ENCODE assay signal across 19 cellular contexts in the genomic region with DNA sequence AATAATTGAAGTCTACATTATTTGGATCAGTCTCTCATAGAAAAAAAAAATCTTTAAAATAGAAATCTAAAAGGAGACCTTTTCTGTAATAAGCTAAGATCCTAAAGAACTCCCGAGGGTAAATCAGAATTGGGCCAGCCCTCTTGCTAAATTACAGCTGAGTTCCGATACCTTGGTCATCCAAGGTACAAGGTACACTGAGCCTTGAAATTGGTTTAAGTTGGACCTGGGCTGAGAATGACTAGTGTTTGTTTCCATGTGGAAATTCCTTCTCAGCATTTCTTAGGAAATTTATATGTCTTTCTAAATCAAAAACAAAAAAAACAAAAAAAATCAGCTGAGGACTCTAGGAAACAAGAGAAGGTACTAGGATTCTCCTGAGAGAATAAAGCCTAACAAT.
A peak's percentile ranks its signal among the peaks of the same experiment; 100 is the strongest.
DNase-seq lines count a peak whose midpoint lies in the region; ATAC-seq, FAIRE-seq and TF ChIP-seq lines count a peak whose summit lies in the region.
"Had no signal": no experiment of that assay in that cellular context is flagged by ENCODE, and none has a peak within 500 bp of the region (broad histone marks: within the 10 kb centered on the region; RNA-seq: fewer than 3 reads in every experiment).

No MANE protein-coding gene starts in this region.

- no peaks in the 10 kb centered on the region for H3K9me3 Mint-ChIP-seq in astrocyte (ENCODE audit: unreplicated experiment)
- H3K9me3 Mint-ChIP-seq: T-helper 1 cell treated with Interleukin-12 subunit alpha and Interleukin-12 subunit beta and Interleukin-4 antibody, amounts not matched to agents 30 μg/mL and 1 μg/mL, for 36 hours had no signal

- in situ Hi-C loops in GM23248 (cut with MboI) (no loop called here), ACHN (cut with HindIII; ENCODE audit: low pct_ligation_motif_present, low pct_unique_long_range_greater_than_20kb, low sequenced_read_pairs) (no loop called here)

- ATAC-seq in left lobe of liver, result peak; percentile 89
- no peak for ATAC-seq in HG02938 (IDR thresholded peaks at IDR 0.05; ENCODE audit: unreplicated experiment)

- H3K27me3 Mint-ChIP-seq in astrocyte (ENCODE audit: low read depth, unreplicated experiment), result no peaks in the 10 kb centered on the region

- H3F3A ChIP-seq in GM23248 (ENCODE audit: insufficient read depth), result peaks cover 41% of the 10 kb centered on the region

- peaks cover 8% of the 10 kb centered on the region; the same call in 1 of the 2 replicates for H4K20me1 ChIP-seq in GM23248 (ENCODE audit: insufficient read depth)
- peaks cover 78% of the 10 kb centered on the region for H4K20me1 ChIP-seq in astrocyte (ENCODE audit: insufficient read depth, low read length)

- H3K4me3 ChIP-seq in GM23248 (no peak overlapping the region), astrocyte (ENCODE audit: insufficient read depth, low read depth, low read length) (no peak overlapping the region), small intestine (ENCODE audit: low read depth in 1 of 2, low read length in 2 of 2) (no peak overlapping the region)
- H3K4me3 ChIP-seq: cardiac muscle cell had no signal

- H3K4me2 ChIP-seq in GM23248 (ENCODE audit: unreplicated experiment) (peak overlapping the region; percentile 34), astrocyte (ENCODE audit: low read length) (peak overlapping the region; percentile 26)

- no peaks in the 10 kb centered on the region for H3K9me3 ChIP-seq in GM23248 (ENCODE audit: low read depth)
- no peaks in the 10 kb centered on the region for H3K9me3 ChIP-seq in astrocyte (ENCODE audit: insufficient read depth, low read depth, low read length)
- no peaks in the 10 kb centered on the region for H3K9me3 ChIP-seq in small intestine (ENCODE audit: control insufficient read depth, low read depth)

- H3K36me3 ChIP-seq in GM23248 (ENCODE audit: low read depth), result 0 out of 2 replicates have a peak, but pooled peaks cover 6% of the 10 kb centered on the region
- H3K36me3 ChIP-seq in astrocyte (ENCODE audit: insufficient read depth, low read length), result peaks cover 4% of the 10 kb centered on the region
- no peaks in the 10 kb centered on the region for H3K36me3 ChIP-seq in small intestine (ENCODE audit: control insufficient read depth in 2 of 2, insufficient read depth in 2 of 2, low read length in 2 of 2)
- H3K36me3 ChIP-seq: cardiac muscle cell, WERI-Rb-1 had no signal

- WGBS in GM23248 (ENCODE audit: low coverage in 1 of 2, low lambda C conversion rate in 2 of 2, missing lambda C conversion rate in 2 of 2), 2 experiments, result 91 to 93% methylated on average over 2 of the region's 2 CpGs
- WGBS in small intestine, 3 donors, result 19 to 67% (median 36%) methylated on average over 2 of the region's 2 CpGs

- peaks cover 45% of the 10 kb centered on the region for H3K4me1 ChIP-seq in GM23248 (ENCODE audit: insufficient read depth)
- peaks cover 40% of the 10 kb centered on the region for H3K4me1 ChIP-seq in astrocyte (ENCODE audit: insufficient read depth, low read length)
- peaks cover under 1 to 8% of the 10 kb centered on the region in 2 donors for H3K4me1 ChIP-seq in small intestine (ENCODE audit: control insufficient read depth in 2 of 2, insufficient read depth in 1 of 2, low read depth in 1 of 2, low read length in 1 of 2)

- H3K79me2 ChIP-seq in GM23248 (ENCODE audit: insufficient read depth) (peaks cover 100% of the 10 kb centered on the region), astrocyte (ENCODE audit: insufficient read depth, low read length) (peaks cover 96% of the 10 kb centered on the region)

- DNase-seq in GM23248 (no peak), astrocyte (ENCODE audit: low read depth) (no peak), left lobe of liver (ENCODE audit: low spot score) (no peak), small intestine (peak; percentile 51), RPMI8226 (no peak), ACHN (no peak), NCI-H1436 (lab: John Stamatoyannopoulos, UW) (no peak)
- DNase-seq: activated CD8-positive, alpha-beta memory T cell treated with anti-CD3 and anti-CD28 coated beads, Interleukin-2, amount 50 U/mL, for 4 hours; CD4-positive, CD25-positive, alpha-beta regulatory T cell; midbrain; MM.1S; NCI-H146; SHP77 treated with DMSO at 0.1 percent for 48 hours; WERI-Rb-1 had no signal

- no peak for TF ChIP-seq CTCF in astrocyte (IDR thresholded peaks at IDR 0.05; ENCODE audit: insufficient read depth, low read depth, low read length)

- no peaks in the 10 kb centered on the region for H3K9me2 ChIP-seq in GM23248 (ENCODE audit: insufficient read depth)

- peaks cover 8% of the 10 kb centered on the region for H3K36me3 Mint-ChIP-seq in astrocyte (ENCODE audit: low read depth, unreplicated experiment)

- H2AFZ ChIP-seq in GM23248 (no peak overlapping the region), astrocyte (ENCODE audit: low read depth, low read length) (no peak overlapping the region)

- peaks cover 26% of the 10 kb centered on the region for H3K4me1 Mint-ChIP-seq in astrocyte (ENCODE audit: low read depth, unreplicated experiment)
- H3K4me1 Mint-ChIP-seq: CD4-positive, CD25-positive, alpha-beta regulatory T cell; neural crest cell had no signal

- H3K27ac ChIP-seq in GM23248 (peak overlapping the region; percentile 88), astrocyte (ENCODE audit: low read depth, low read length) (peak overlapping the region; percentile 62), small intestine (ENCODE audit: low read depth in 1 of 2, low read length in 1 of 2) (no peak overlapping the region)
- H3K27ac ChIP-seq: cardiac muscle cell, WERI-Rb-1 had no signal

- H3K9ac ChIP-seq in GM23248 (peak overlapping the region; percentile 53), astrocyte (ENCODE audit: low read length) (no peak overlapping the region)

- H3K27me3 ChIP-seq in GM23248 (replicated peaks; ENCODE audit: insufficient read depth) (no peaks in the 10 kb centered on the region), astrocyte (ENCODE audit: insufficient read depth, low read length) (no peaks in the 10 kb centered on the region), small intestine (ENCODE audit: control insufficient read depth in 2 of 2, insufficient read depth in 2 of 2, low read length in 2 of 2) (no peaks in the 10 kb centered on the region)
- H3K27me3 ChIP-seq: cardiac muscle cell had no signal

- no peak for FAIRE-seq in astrocyte (lab: Jason Lieb, UNC)
- no peak for FAIRE-seq in small intestine (lab: Jason Lieb, UNC)
- FAIRE-seq: G401.6 had no signal

- no peak overlapping the region for H3K4me3 Mint-ChIP-seq in astrocyte (ENCODE audit: unreplicated experiment)
- H3K4me3 Mint-ChIP-seq: CD4-positive, CD25-positive, alpha-beta regulatory T cell; neural crest cell; T-helper 1 cell treated with Interleukin-12 subunit alpha and Interleukin-12 subunit beta and Interleukin-4 antibody, amounts not matched to agents 30 μg/mL and 1 μg/mL, for 36 hours had no signal

- H3K27ac Mint-ChIP-seq in astrocyte (ENCODE audit: unreplicated experiment), result no peak overlapping the region
- H3K27ac Mint-ChIP-seq: CD4-positive, CD25-positive, alpha-beta regulatory T cell; T-helper 1 cell treated with Interleukin-12 subunit alpha and Interleukin-12 subunit beta and Interleukin-4 antibody, amounts not matched to agents 30 μg/mL and 1 μg/mL, for 36 hours had no signal

Comparison
In these comparisons a context has a peak if more than half of its experiments do, and no peak if none do; other contexts are left out.
1. H3K27ac ChIP-seq: peak in GM23248 (single experiment) and astrocyte (single experiment); none in small intestine (0 of 2).